Comparison of ENCODE assay signal across 8 cellular contexts in the genomic region with DNA sequence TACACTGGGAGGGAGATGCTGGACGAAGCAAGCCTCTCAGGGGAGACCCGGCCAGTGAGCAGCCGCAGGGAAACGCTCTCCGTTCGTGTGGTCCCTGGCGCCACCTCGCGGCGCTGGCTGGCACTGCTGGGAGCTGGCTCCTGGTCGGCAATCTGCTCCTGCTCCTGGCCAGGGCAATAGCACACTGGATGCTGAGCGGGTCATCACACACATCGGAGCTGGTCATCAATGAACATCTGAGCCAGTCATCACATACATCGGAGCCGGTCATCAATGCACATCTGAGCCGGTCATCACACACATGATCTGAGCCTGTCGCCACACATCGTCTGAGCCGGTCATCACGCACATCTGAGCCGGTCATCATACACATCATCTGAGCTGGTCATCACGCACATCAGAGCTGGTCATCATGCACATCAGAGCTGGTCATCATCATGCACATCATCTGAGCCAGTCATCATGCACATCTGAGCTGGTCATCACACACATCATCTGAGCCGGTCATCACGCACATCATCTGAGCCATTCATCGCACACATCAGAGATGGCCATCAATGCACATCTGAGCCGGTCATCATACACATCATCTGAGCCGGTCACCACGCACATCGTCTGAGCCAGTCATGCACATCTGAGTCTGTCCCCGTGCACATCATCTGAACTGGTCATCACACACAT.
DNase-seq lines count a peak whose midpoint lies in the region; ATAC-seq and TF ChIP-seq lines count a peak whose summit lies in the region.

No MANE protein-coding gene starts in this region.

- no peaks in the 10 kb centered on the region for H3K4me1 ChIP-seq in thyroid gland

- H3K27me3 ChIP-seq in thyroid gland = peaks cover 7% of the 10 kb centered on the region

- intact Hi-C loops in thyroid gland (cut with DNase I) = loop anchor here (2.0 kb wide), 2 partner anchors 205 to 305 kb away; no protein-coding TSS in a partner anchor

- no peak overlapping the region for H3K4me3 ChIP-seq in thyroid gland (replicated peaks in 1 of 3)

- no peaks in the 10 kb centered on the region for H3K9me3 ChIP-seq in thyroid gland

- TF ChIP-seq CTCF in thyroid gland (IDR thresholded peaks at IDR 0.05) = peak; percentile 66 to 99 (median 92)

- WGBS in thyroid gland, 2 donors = 46 to 66% methylated on average over 21 to 30 of the region's 30 CpGs

- no peak for ATAC-seq in HG02973 (IDR thresholded peaks at IDR 0.05; ENCODE audit: unreplicated experiment)

- no peak overlapping the region for H3K27ac ChIP-seq in thyroid gland

- no peaks in the 10 kb centered on the region for H3K36me3 ChIP-seq in thyroid gland

- no peak for TF ChIP-seq POLR2A in thyroid gland (IDR thresholded peaks at IDR 0.05)

- DNase-seq in Daoy (ENCODE audit: low read depth) (peak; percentile 85), LoVo (ENCODE audit: low spot score) (peak; percentile 64), SHP77 treated with DMSO at 0.1 percent for 48 hours (lab: John Stamatoyannopoulos, UW) (peak; percentile 45), foreskin melanocyte (peak; percentile 31), occipital lobe (lab: John Stamatoyannopoulos, UW) (peak; percentile 68), thyroid gland (peak; percentile 81 to 82)
- DNase-seq in activated gamma-delta T cell treated with anti-CD3 and anti-CD28 coated beads, Interleukin-2, amount 50 U/mL, for 16 hours (ENCODE audit: low read depth) = peak; percentile 45

Comparison
In these comparisons a context has a peak if more than half of its experiments do, and no peak if none do; other contexts are left out.
1. DNase-seq: peak in every context shown above with its lines; median percentile 85 in Daoy; 82 in thyroid gland; 68 in occipital lobe; 64 in LoVo; 45 in SHP77 treated with DMSO at 0.1 percent for 48 hours; 45 in activated gamma-delta T cell treated with anti-CD3 and anti-CD28 coated beads, Interleukin-2, amount 50 U/mL, for 16 hours; 31 in foreskin melanocyte.